24 cellular contexts compared by ENCODE assay signal in the genomic region with DNA sequence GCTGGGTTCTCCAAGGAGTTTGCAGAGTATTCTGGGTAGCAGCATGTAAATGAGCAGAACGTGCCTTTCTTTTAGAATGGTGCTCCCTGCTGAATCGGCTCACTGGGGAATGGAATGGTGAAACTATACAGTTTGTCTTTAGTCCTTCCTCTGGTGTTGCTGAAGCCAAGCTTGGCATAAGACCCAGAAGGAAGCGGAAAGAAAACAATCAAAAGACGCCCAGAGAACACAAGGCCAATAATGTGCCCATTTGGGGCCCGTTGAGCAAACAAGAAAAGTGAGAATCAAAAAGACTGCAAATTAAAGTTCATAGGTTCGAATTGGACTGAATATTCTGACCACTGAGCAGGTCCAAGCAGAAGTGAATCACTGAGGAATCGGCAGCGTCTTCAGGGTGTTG.
"Had no signal": no experiment of that assay in that cellular context is flagged by ENCODE, and none has a peak within 500 bp of the region (broad histone marks: within the 10 kb centered on the region; RNA-seq: fewer than 3 reads in every experiment).

No MANE protein-coding gene starts in this region.

- H3K9me3 ChIP-seq: adrenal gland, spleen, tibial nerve had no signal

- H3K4me3 ChIP-seq: adrenal gland, spleen, tibial nerve had no signal

- H3K27ac ChIP-seq: adrenal gland, WERI-Rb-1 had no signal

- H3K27me3 ChIP-seq: adrenal gland, spleen, tibial nerve had no signal

- DNase-seq: activated CD4-positive, alpha-beta T cell treated with anti-CD3 and anti-CD28 coated beads, Interleukin-2, amount 10 ng/mL, durations not matched to agents 7 days and 5 days; activated CD4-positive, CD25-positive, alpha-beta regulatory T cell treated with anti-CD3 and anti-CD28 coated beads, Interleukin-2, amount 50 U/mL, for 72 hours; activated CD8-positive, alpha-beta T cell treated with anti-CD3 and anti-CD28 coated beads, Interleukin-2, amount 10 ng/mL, durations not matched to agents 7 days and 5 days; activated naive CD4-positive, alpha-beta T cell; activated T-cell treated with anti-CD3 and anti-CD28 coated beads, Interleukin-2, amount 50 U/mL, for 4 hours; cerebellar nuclear complex; cortex of kidney; effector CD4-positive, alpha-beta T cell; foreskin melanocyte; glutamatergic neuron; kidney glomerular epithelial cell; mesenchymal stem cell; naive B cell; occipital lobe; spleen; stimulated activated CD4-positive, alpha-beta T cell treated with anti-CD3 and anti-CD28 coated beads, Interleukin-4, amount 100 ng/mL, for 1 hour; stimulated activated naive CD4-positive, alpha-beta T cell; T-helper 1 cell; WERI-Rb-1 had no signal

- ATAC-seq: activated CD8-positive, alpha-beta T cell treated with anti-CD3 and anti-CD28 coated beads, Interleukin-2, amount 10 ng/mL, durations not matched to agents 7 days and 5 days; activated T-cell treated with anti-CD3 and anti-CD28 coated beads, Interleukin-2, amount 50 U/mL, for 4 hours had no signal

- H3K36me3 ChIP-seq: adrenal gland had no signal

- H3K4me1 Mint-ChIP-seq: neural crest cell had no signal

- H3K4me3 Mint-ChIP-seq: activated CD4-positive, alpha-beta T cell treated with anti-CD3 and anti-CD28 coated beads, Interleukin-2, amount 10 ng/mL, durations not matched to agents 7 days and 5 days; activated CD8-positive, alpha-beta T cell treated with anti-CD3 and anti-CD28 coated beads, Interleukin-2, amount 10 ng/mL, durations not matched to agents 7 days and 5 days; activated naive CD8-positive, alpha-beta T cell; activated T-cell treated with anti-CD3 and anti-CD28 coated beads, Interleukin-2, amount 50 U/mL, for 4 hours; naive B cell; neural crest cell had no signal

- H3K27ac Mint-ChIP-seq: activated CD4-positive, alpha-beta T cell treated with anti-CD3 and anti-CD28 coated beads, Interleukin-2, amount 10 ng/mL, durations not matched to agents 7 days and 5 days; activated CD8-positive, alpha-beta T cell treated with anti-CD3 and anti-CD28 coated beads, Interleukin-2, amount 10 ng/mL, durations not matched to agents 7 days and 5 days; activated naive CD8-positive, alpha-beta T cell; activated T-helper 2 cell treated with anti-CD3 and anti-CD28 coated beads, Interferon-gamma antibody, Interleukin-2, Interleukin-4, amounts not matched to agents 10 μg/mL and 5 μg/mL and 100 μg/mL, durations not matched to agents 14 hours and 24 hours and 36 hours had no signal

- H3K27me3 Mint-ChIP-seq: activated CD4-positive, alpha-beta T cell treated with anti-CD3 and anti-CD28 coated beads, Interleukin-2, amount 10 ng/mL, durations not matched to agents 7 days and 5 days; activated naive CD8-positive, alpha-beta T cell; naive B cell had no signal

- H3K9me3 Mint-ChIP-seq: activated CD4-positive, alpha-beta T cell treated with anti-CD3 and anti-CD28 coated beads, Interleukin-2, amount 10 ng/mL, durations not matched to agents 7 days and 5 days; activated T-cell treated with anti-CD3 and anti-CD28 coated beads, Interleukin-2, amount 50 U/mL, for 4 hours; activated T-helper 2 cell treated with anti-CD3 and anti-CD28 coated beads, Interferon-gamma antibody, Interleukin-2, Interleukin-4, amounts not matched to agents 10 μg/mL and 5 μg/mL and 100 μg/mL, durations not matched to agents 14 hours and 24 hours and 36 hours; neural crest cell had no signal
